8 cellular contexts compared by ENCODE assay signal in genomic region chr13:19862511-19863313, GRCh38. TPM values are rescaled to one million over a fixed set of nuclear protein-coding genes. Genes with fewer than 3 reads are reported as not detected.
DNase-seq lines count a peak whose midpoint lies in the region; ATAC-seq and TF ChIP-seq lines count a peak whose summit lies in the region.

No MANE protein-coding gene starts in this region.

- peak overlapping the region; percentile 78 for H3K4me3 ChIP-seq in AG04449 (ENCODE audit: low read depth, low read length)
- peak overlapping the region; percentile 53 for H3K4me3 ChIP-seq in colonic mucosa
- H3K4me3 ChIP-seq in lower leg skin (ENCODE audit: low read depth, poor library complexity, severe bottlenecking), result peak overlapping the region; percentile 75

- TF ChIP-seq CTCF in AG04449 (IDR thresholded peaks at IDR 0.05; ENCODE audit: insufficient read depth, low read length, missing control alignments), result no peak
- no peak for TF ChIP-seq CTCF in colonic mucosa (IDR thresholded peaks at IDR 0.05)
- TF ChIP-seq CTCF in lower leg skin (IDR thresholded peaks at IDR 0.05), result no peak

- peak overlapping the region; percentile 100 for H3K27ac ChIP-seq in colonic mucosa

- no peak for TF ChIP-seq POLR2A in lower leg skin (IDR thresholded peaks at IDR 0.05)

- intact Hi-C loops in colonic mucosa (cut with DNase I) (loop anchor here (5.0 to 10.0 kb wide), 2 partner anchors 78 to 95 kb away; partner anchors contain the start of genes PSPC1 and ZMYM2), lower leg skin (cut with DNase I; ENCODE audit: low total_unique reads) (loop anchor here (5.0 kb wide), 1 partner anchor 95 kb away; the partner anchor contains the start of gene ZMYM2)

- POLR2A ChIA-PET in AG04449 (lab: Yijun Ruan, JAX), result interaction anchor here (1.7 to 2.0 kb wide), 2 partner anchors 17 kb away, joined by 5 to 9 read pairs; no protein-coding TSS in a partner anchor

- no peak for DNase-seq in AG04449 (ENCODE audit: low read depth, low spot score)
- peak; percentile 50 for DNase-seq in KG1 (lab: John Stamatoyannopoulos, UW)
- DNase-seq in activated CD4-positive, alpha-beta T cell treated with anti-CD3 and anti-CD28 coated beads for 48 hours, result peak; percentile 64
- DNase-seq in colonic mucosa, result peak; percentile 51
- DNase-seq in lower leg skin (ENCODE audit: low spot score in 2 of 2), result peak; percentile 27 to 89
- DNase-seq in stimulated activated CD4-positive, alpha-beta T cell treated with anti-CD3 and anti-CD28 coated beads, Interleukin-4, amount 100 ng/mL, for 4 hours, result peak; percentile 25 to 36

- H3K36me3 ChIP-seq in colonic mucosa, result no peaks in the 10 kb centered on the region

- WGBS in lower leg skin, 2 donors, result 0 to 1% methylated on average over 22 to 43 of the region's 65 CpGs

- CTCF ChIA-PET in AG04449 (lab: Yijun Ruan, JAX), result interaction anchor here (2.0 kb wide), 1 partner anchor 17 kb away, joined by 8 read pairs; no protein-coding TSS in a partner anchor

- H3K9me3 ChIP-seq in colonic mucosa, result no peaks in the 10 kb centered on the region

- H3K9ac ChIP-seq in colonic mucosa (ENCODE audit: low read depth in 2 of 2, low read length in 2 of 2), result peak overlapping the region; percentile 94

- H3K27me3 ChIP-seq in colonic mucosa, result no peaks in the 10 kb centered on the region

- ATAC-seq in GM18909 (IDR thresholded peaks at IDR 0.05; ENCODE audit: poor library complexity, unreplicated experiment) (peak; percentile 4), HG03039 (IDR thresholded peaks at IDR 0.05; ENCODE audit: unreplicated experiment) (no peak)

- H3K4me1 ChIP-seq in colonic mucosa, result no peaks in the 10 kb centered on the region

RNA-seq across cellular contexts. Expression of gene ZMYM5, which starts 0.7 kb away (rescaled TPM):
- total RNA-seq in colonic mucosa, result 10 to 100 TPM in 1 of 2 donors, 1 to 10 TPM in 1; 6.4 to 13.8 TPM
- total RNA-seq in lower leg skin, result 10 to 100 TPM; 14.1 to 20.0 (median 18.0) TPM
